In the genomic region with DNA sequence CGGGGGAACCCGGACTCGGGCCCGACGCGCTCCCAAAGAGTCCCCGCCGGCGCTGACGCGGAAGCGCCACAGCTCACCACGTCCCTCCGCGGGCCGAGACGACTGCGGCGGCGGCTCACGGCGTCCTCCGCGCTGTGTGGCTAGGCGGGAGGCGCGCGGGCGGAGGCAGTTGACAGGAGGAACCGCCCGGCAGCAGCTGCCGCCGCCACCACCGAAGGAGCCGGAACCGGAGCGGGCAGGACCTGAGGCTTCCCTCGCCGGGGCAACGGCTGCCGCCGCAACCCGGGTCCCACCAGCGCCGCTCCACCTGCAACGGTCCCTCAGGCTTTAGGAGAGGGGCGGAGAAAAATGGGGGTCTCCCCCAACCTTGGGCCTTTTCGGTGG, we compare ENCODE assay signal across 8 cellular contexts. TPM values are rescaled to one million over a fixed set of nuclear protein-coding genes. Genes with fewer than 3 reads are reported as not detected.
DNase-seq lines count a peak whose midpoint lies in the region; ATAC-seq and TF ChIP-seq lines count a peak whose summit lies in the region.

No MANE protein-coding gene starts in this region.

- peak; percentile 94 for DNase-seq in DMS53 (lab: John Stamatoyannopoulos, UW)
- peak; percentile 78 for DNase-seq in GM20000 (ENCODE audit: low spot score)
- DNase-seq in WTC11 (ENCODE audit: low spot score): peak; percentile 61
- DNase-seq in cerebellum (ENCODE audit: low spot score): peak; percentile 26
- peak; percentile 86 for DNase-seq in left kidney (ENCODE audit: low read depth, low spot score)
- peak; percentile 49 for DNase-seq in stimulated activated CD4-positive, alpha-beta T cell treated with anti-CD3 and anti-CD28 coated beads, Interleukin-2, amount 100 ng/mL, for 4 hours (ENCODE audit: low read depth)
- no peak for DNase-seq in amniotic stem cell (lab: John Stamatoyannopoulos, UW)

- TF ChIP-seq CTCF in GM20000 (IDR thresholded peaks at IDR 0.05; ENCODE audit: extremely low read depth, missing control alignments) (no peak), WTC11 (IDR thresholded peaks at IDR 0.05) (no peak)

- TF ChIP-seq RAD21 in Ishikawa (IDR thresholded peaks at IDR 0.05; ENCODE audit: low read depth): no peak

- CTCF ChIA-PET in WTC11 (lab: Charles Lee): interaction anchor here (0.8 to 2.8 kb wide), 5 partner anchors 14 to 113 kb away, joined by 3 to 13 read pairs (median 4); no protein-coding TSS in a partner anchor

- peaks cover 4% of the 10 kb centered on the region; the same call in 1 of the 2 replicates for H3K36me3 Mint-ChIP-seq in WTC11

- peaks cover 12% of the 10 kb centered on the region for H3K4me1 Mint-ChIP-seq in WTC11

- POLR2A ChIA-PET in WTC11 (lab: Charles Lee): interaction anchor here (2.1 kb wide), 1 partner anchor 44 kb away, joined by 6 read pairs; no protein-coding TSS in a partner anchor

- peak overlapping the region; percentile 83 for H3K4me3 Mint-ChIP-seq in WTC11

- TF ChIP-seq EP300 in Ishikawa (IDR thresholded peaks at IDR 0.05; ENCODE audit: borderline replicate concordance): no peak

- peaks cover 59% of the 10 kb centered on the region for H3K27me3 Mint-ChIP-seq in WTC11 (ENCODE audit: low read depth)

- H3K9me3 Mint-ChIP-seq in WTC11: no peaks in the 10 kb centered on the region

- no peak overlapping the region for H3K27ac Mint-ChIP-seq in WTC11

- peak; percentile 57 for ATAC-seq in WTC11

TF ChIP-seq in Ishikawa, 13 proteins besides CTCF, POLR2A, EP300 and RAD21:
- TF ChIP-seq EGR1 (IDR thresholded peaks at IDR 0.05) (no peak), TCF12 (IDR thresholded peaks at IDR 0.05; ENCODE audit: low read depth) (peak; percentile 15; the same call in 1 of the 2 replicates), TAF1 (IDR thresholded peaks at IDR 0.05; ENCODE audit: low read depth) (0 out of 2 replicates have a peak, but pooled peaks have one; percentile 17), FOXM1 (IDR thresholded peaks at IDR 0.05; ENCODE audit: borderline replicate concordance, low read depth) (no peak)

TF ChIP-seq in WTC11, 78 proteins besides CTCF, POLR2A, EP300 and RAD21 (continues in another document):
- TF ChIP-seq OVOL2 (CRISPR knock-in tag; IDR thresholded peaks at IDR 0.05; ENCODE audit: borderline replicate concordance): no peak
- no peak for TF ChIP-seq USF2 (CRISPR knock-in tag; IDR thresholded peaks at IDR 0.05)
- no peak for TF ChIP-seq ZNF512 (CRISPR knock-in tag; IDR thresholded peaks at IDR 0.05; ENCODE audit: borderline replicate concordance)
- TF ChIP-seq, protein P1, sequence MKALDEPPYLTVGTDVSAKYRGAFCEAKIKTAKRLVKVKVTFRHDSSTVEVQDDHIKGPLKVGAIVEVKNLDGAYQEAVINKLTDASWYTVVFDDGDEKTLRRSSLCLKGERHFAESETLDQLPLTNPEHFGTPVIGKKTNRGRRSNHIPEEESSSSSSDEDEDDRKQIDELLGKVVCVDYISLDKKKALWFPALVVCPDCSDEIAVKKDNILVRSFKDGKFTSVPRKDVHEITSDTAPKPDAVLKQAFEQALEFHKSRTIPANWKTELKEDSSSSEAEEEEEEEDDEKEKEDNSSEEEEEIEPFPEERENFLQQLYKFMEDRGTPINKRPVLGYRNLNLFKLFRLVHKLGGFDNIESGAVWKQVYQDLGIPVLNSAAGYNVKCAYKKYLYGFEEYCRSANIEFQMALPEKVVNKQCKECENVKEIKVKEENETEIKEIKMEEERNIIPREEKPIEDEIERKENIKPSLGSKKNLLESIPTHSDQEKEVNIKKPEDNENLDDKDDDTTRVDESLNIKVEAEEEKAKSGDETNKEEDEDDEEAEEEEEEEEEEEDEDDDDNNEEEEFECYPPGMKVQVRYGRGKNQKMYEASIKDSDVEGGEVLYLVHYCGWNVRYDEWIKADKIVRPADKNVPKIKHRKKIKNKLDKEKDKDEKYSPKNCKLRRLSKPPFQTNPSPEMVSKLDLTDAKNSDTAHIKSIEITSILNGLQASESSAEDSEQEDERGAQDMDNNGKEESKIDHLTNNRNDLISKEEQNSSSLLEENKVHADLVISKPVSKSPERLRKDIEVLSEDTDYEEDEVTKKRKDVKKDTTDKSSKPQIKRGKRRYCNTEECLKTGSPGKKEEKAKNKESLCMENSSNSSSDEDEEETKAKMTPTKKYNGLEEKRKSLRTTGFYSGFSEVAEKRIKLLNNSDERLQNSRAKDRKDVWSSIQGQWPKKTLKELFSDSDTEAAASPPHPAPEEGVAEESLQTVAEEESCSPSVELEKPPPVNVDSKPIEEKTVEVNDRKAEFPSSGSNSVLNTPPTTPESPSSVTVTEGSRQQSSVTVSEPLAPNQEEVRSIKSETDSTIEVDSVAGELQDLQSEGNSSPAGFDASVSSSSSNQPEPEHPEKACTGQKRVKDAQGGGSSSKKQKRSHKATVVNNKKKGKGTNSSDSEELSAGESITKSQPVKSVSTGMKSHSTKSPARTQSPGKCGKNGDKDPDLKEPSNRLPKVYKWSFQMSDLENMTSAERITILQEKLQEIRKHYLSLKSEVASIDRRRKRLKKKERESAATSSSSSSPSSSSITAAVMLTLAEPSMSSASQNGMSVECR (CRISPR knock-in tag; IDR thresholded peaks at IDR 0.05; ENCODE audit: borderline replicate concordance): 0 out of 2 replicates have a peak, but pooled peaks have one; percentile 17
- TF ChIP-seq CREM (CRISPR knock-in tag; IDR thresholded peaks at IDR 0.05): 0 out of 2 replicates have a peak, but pooled peaks have one; percentile 0
- TF ChIP-seq GRHL2 (CRISPR knock-in tag; IDR thresholded peaks at IDR 0.05; ENCODE audit: insufficient replicate concordance, severe bottlenecking): no peak
- TF ChIP-seq ZNF416 (CRISPR knock-in tag; IDR thresholded peaks at IDR 0.05): no peak
- TF ChIP-seq, protein P2, sequence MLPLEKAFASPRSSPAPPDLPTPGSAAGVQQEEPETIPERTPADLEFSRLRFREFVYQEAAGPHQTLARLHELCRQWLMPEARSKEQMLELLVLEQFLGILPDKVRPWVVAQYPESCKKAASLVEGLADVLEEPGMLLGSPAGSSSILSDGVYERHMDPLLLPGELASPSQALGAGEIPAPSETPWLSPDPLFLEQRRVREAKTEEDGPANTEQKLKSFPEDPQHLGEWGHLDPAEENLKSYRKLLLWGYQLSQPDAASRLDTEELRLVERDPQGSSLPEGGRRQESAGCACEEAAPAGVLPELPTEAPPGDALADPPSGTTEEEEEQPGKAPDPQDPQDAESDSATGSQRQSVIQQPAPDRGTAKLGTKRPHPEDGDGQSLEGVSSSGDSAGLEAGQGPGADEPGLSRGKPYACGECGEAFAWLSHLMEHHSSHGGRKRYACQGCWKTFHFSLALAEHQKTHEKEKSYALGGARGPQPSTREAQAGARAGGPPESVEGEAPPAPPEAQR (CRISPR knock-in tag; IDR thresholded peaks at IDR 0.05): no peak
- peak; percentile 61; the same call in 1 of the 2 replicates for TF ChIP-seq E2F5 (CRISPR knock-in tag; IDR thresholded peaks at IDR 0.05)
- no peak for TF ChIP-seq ZBTB21 (CRISPR knock-in tag; IDR thresholded peaks at IDR 0.05; ENCODE audit: borderline replicate concordance)
- no peak for TF ChIP-seq IRF1 (CRISPR knock-in tag; IDR thresholded peaks at IDR 0.05)
- TF ChIP-seq KAT7 (CRISPR knock-in tag; IDR thresholded peaks at IDR 0.05; ENCODE audit: borderline replicate concordance): peak; percentile 30; the same call in 1 of the 2 replicates

RNA-seq across cellular contexts. Expression of gene ZNF800, which starts 0.3 kb away (rescaled TPM):
- 5.7 to 7.0 TPM (median 6.2 TPM) in 3 replicates for total RNA-seq in WTC11 (2021)
- 34.1 TPM for total RNA-seq in cerebellum
